5 cellular contexts compared by ENCODE assay signal in genomic region chr14:80300351-80300750, GRCh38.
"Had no signal": no experiment of that assay in that cellular context is flagged by ENCODE, and none has a peak within 500 bp of the region (broad histone marks: within the 10 kb centered on the region; RNA-seq: fewer than 3 reads in every experiment).

No MANE protein-coding gene starts in this region.

- H3K27ac ChIP-seq: HL-60 had no signal

- H3K4me3 ChIP-seq: GM23338 had no signal

- H2AFZ ChIP-seq: GM23338 had no signal

- DNase-seq: H9, HCEC 1CT had no signal

- ATAC-seq: GM23338, HepG2 had no signal

- H3K4me2 ChIP-seq: GM23338 had no signal
